Comparison of ENCODE assay signal across 2 cellular contexts in genomic region chr12:66683822-66684221, GRCh38.
TF ChIP-seq lines count a peak whose summit lies in the region.

No MANE protein-coding gene starts in this region.

TF ChIP-seq in HEK293, 187 proteins besides CTCF, POLR2A, EP300 and RAD21:
- TF ChIP-seq ZNF561 (tag by site-specific recombination; IDR thresholded peaks at IDR 0.05; ENCODE audit: borderline replicate concordance): no peak
- TF ChIP-seq ZNF423 (tag by site-specific recombination; IDR thresholded peaks at IDR 0.05): no peak
- TF ChIP-seq ZNF768 (tag by site-specific recombination; IDR thresholded peaks at IDR 0.05): peak; percentile 46; the same call in 1 of the 2 replicates
- no peak for TF ChIP-seq ZSCAN23 (tag by site-specific recombination; IDR thresholded peaks at IDR 0.05)
- TF ChIP-seq ZNF548 (tag by site-specific recombination; IDR thresholded peaks at IDR 0.05): no peak

TF ChIP-seq in K562, 482 proteins besides CTCF, POLR2A, EP300 and RAD21:
- peak; percentile 63 for TF ChIP-seq RBM25 (IDR thresholded peaks at IDR 0.05; ENCODE audit: low read depth, low read length, severe bottlenecking)
- TF ChIP-seq NR2C1 (IDR thresholded peaks at IDR 0.05): no peak
- TF ChIP-seq NR2C1 (tag; IDR thresholded peaks at IDR 0.05): no peak
TF ChIP-seq in K562: peak in this region for 1.
